10 cellular contexts compared by ENCODE assay signal in genomic region chr2:96160366-96160765, GRCh38. TPM values are rescaled to one million over a fixed set of nuclear protein-coding genes. Genes with fewer than 3 reads are reported as not detected.
DNase-seq lines count a peak whose midpoint lies in the region; ATAC-seq and TF ChIP-seq lines count a peak whose summit lies in the region.
"Not testable (repeated sequence)": the region's sequence is repeated elsewhere in the genome, so short reads cannot be mapped to it uniquely, and the experiment has no call there.
"Had no signal": no experiment of that assay in that cellular context is flagged by ENCODE, and none has a peak within 500 bp of the region (broad histone marks: within the 10 kb centered on the region; RNA-seq: fewer than 3 reads in every experiment).

No MANE protein-coding gene starts in this region.

- CTCF ChIA-PET in CD4-positive, alpha-beta T cell (lab: Charles Lee): interaction anchor here (1.4 to 2.4 kb wide), 2 partner anchors 14 to 43 kb away, joined by 4 to 11 read pairs; no protein-coding TSS in a partner anchor
- CTCF ChIA-PET in activated CD4-positive, alpha-beta T cell treated with anti-CD3 and anti-CD28 coated beads for 36 hours (lab: Charles Lee): interaction anchor here (3.3 to 4.1 kb wide), 2 partner anchors 13 to 18 kb away, joined by 14 to 33 read pairs; no protein-coding TSS in a partner anchor
- CTCF ChIA-PET in activated naive CD4-positive, alpha-beta T cell treated with anti-CD3 and anti-CD28 coated beads for 36 hours (lab: Charles Lee): interaction anchor here (1.2 to 5.4 kb wide), 5 partner anchors 13 to 43 kb away, joined by 3 to 76 read pairs (median 7); partner anchors contain the start of genes ASTL and DUSP2

- not testable (repeated sequence) for H3K27me3 Mint-ChIP-seq in CD4-positive, alpha-beta T cell; activated CD4-positive, alpha-beta T cell treated with anti-CD3 and anti-CD28 coated beads for 36 hours; activated T-cell treated with anti-CD3 and anti-CD28 coated beads, Interleukin-2, amount 50 U/mL, for 24 hours; activated naive CD4-positive, alpha-beta T cell treated with anti-CD3 and anti-CD28 coated beads for 36 hours (ENCODE audit: low read depth); central memory CD8-positive, alpha-beta T cell; natural killer cell treated with Interleukin-12 subunit alpha and Interleukin-12 subunit beta and Interleukin-15 and Interleukin-18, amount 100 ng/mL, for 72 hours

- H3K4me1 Mint-ChIP-seq in CD4-positive, alpha-beta T cell (ENCODE audit: low read depth): peaks cover 84% of the 10 kb centered on the region
- H3K4me1 Mint-ChIP-seq in activated CD4-positive, alpha-beta T cell treated with anti-CD3 and anti-CD28 coated beads for 36 hours: peaks cover 95% of the 10 kb centered on the region
- peaks cover 96% of the 10 kb centered on the region for H3K4me1 Mint-ChIP-seq in activated T-cell treated with anti-CD3 and anti-CD28 coated beads, Interleukin-2, amount 50 U/mL, for 24 hours (ENCODE audit: low read depth)
- H3K4me1 Mint-ChIP-seq in activated naive CD4-positive, alpha-beta T cell treated with anti-CD3 and anti-CD28 coated beads for 36 hours (ENCODE audit: low read depth): peaks cover 87% of the 10 kb centered on the region
- peaks cover 89% of the 10 kb centered on the region for H3K4me1 Mint-ChIP-seq in central memory CD8-positive, alpha-beta T cell
- peaks cover 73 to 82% of the 10 kb centered on the region in 2 donors for H3K4me1 Mint-ChIP-seq in natural killer cell treated with Interleukin-12 subunit alpha and Interleukin-12 subunit beta and Interleukin-15 and Interleukin-18, amount 100 ng/mL, for 72 hours (ENCODE audit: low read depth in 2 of 2)

- not testable (repeated sequence) for H3K9me3 Mint-ChIP-seq in CD4-positive, alpha-beta T cell; activated CD4-positive, alpha-beta T cell treated with anti-CD3 and anti-CD28 coated beads for 36 hours (ENCODE audit: low read depth); activated T-cell treated with anti-CD3 and anti-CD28 coated beads, Interleukin-2, amount 50 U/mL, for 24 hours; activated naive CD4-positive, alpha-beta T cell treated with anti-CD3 and anti-CD28 coated beads for 36 hours; central memory CD8-positive, alpha-beta T cell; natural killer cell treated with Interleukin-12 subunit alpha and Interleukin-12 subunit beta and Interleukin-15 and Interleukin-18, amount 100 ng/mL, for 72 hours

- not testable (repeated sequence) for H3K36me3 Mint-ChIP-seq in CD4-positive, alpha-beta T cell (ENCODE audit: low read depth); activated T-cell treated with anti-CD3 and anti-CD28 coated beads, Interleukin-2, amount 50 U/mL, for 24 hours (ENCODE audit: low read depth); activated naive CD4-positive, alpha-beta T cell treated with anti-CD3 and anti-CD28 coated beads for 36 hours (ENCODE audit: low read depth); natural killer cell treated with Interleukin-12 subunit alpha and Interleukin-12 subunit beta and Interleukin-15 and Interleukin-18, amount 100 ng/mL, for 72 hours
- H3K36me3 Mint-ChIP-seq in activated CD4-positive, alpha-beta T cell treated with anti-CD3 and anti-CD28 coated beads for 36 hours (ENCODE audit: low read depth): peaks cover 10% of the 10 kb centered on the region
- peaks cover 32% of the 10 kb centered on the region for H3K36me3 Mint-ChIP-seq in central memory CD8-positive, alpha-beta T cell (ENCODE audit: insufficient read depth)

- H3K27ac Mint-ChIP-seq in CD4-positive, alpha-beta T cell: peak overlapping the region; percentile 65
- H3K27ac Mint-ChIP-seq in activated CD4-positive, alpha-beta T cell treated with anti-CD3 and anti-CD28 coated beads for 36 hours: peak overlapping the region; percentile 77
- H3K27ac Mint-ChIP-seq in activated T-cell treated with anti-CD3 and anti-CD28 coated beads, Interleukin-2, amount 50 U/mL, for 24 hours: peak overlapping the region; percentile 95
- peak overlapping the region; percentile 25 for H3K27ac Mint-ChIP-seq in activated naive CD4-positive, alpha-beta T cell treated with anti-CD3 and anti-CD28 coated beads for 36 hours
- peak overlapping the region; percentile 99 for H3K27ac Mint-ChIP-seq in central memory CD8-positive, alpha-beta T cell (ENCODE audit: low read depth)
- peak overlapping the region in 1 of 2 donors; percentile 41 for H3K27ac Mint-ChIP-seq in natural killer cell treated with Interleukin-12 subunit alpha and Interleukin-12 subunit beta and Interleukin-15 and Interleukin-18, amount 100 ng/mL, for 72 hours

- H3K9me3 ChIP-seq in CD4-positive, alpha-beta T cell (ENCODE audit: control insufficient read depth, low read length): not testable (repeated sequence)

- intact Hi-C loops in CD4-positive, alpha-beta T cell (cut with DNase I, micrococcal nuclease); activated naive CD4-positive, alpha-beta T cell treated with anti-CD3 and anti-CD28 coated beads for 36 hours (cut with micrococcal nuclease): not testable (repeated sequence)
- intact Hi-C loops in activated CD4-positive, alpha-beta T cell treated with anti-CD3 and anti-CD28 coated beads for 36 hours (cut with DNase I, micrococcal nuclease): loop anchor here in 1 of 2 experiments (5.0 kb wide), 1 partner anchor 327 kb away; no protein-coding TSS in a partner anchor

- not testable (repeated sequence) for ATAC-seq in CD4-positive, alpha-beta T cell (ENCODE audit: poor library complexity); activated CD4-positive, alpha-beta T cell treated with anti-CD3 and anti-CD28 coated beads for 36 hours; central memory CD8-positive, alpha-beta T cell (replicated peaks; ENCODE audit: extremely low read depth, poor library complexity, severe bottlenecking); natural killer cell treated with Interleukin-12 subunit alpha and Interleukin-12 subunit beta and Interleukin-15 and Interleukin-18, amount 100 ng/mL, for 72 hours

- TF ChIP-seq CTCF in CD4-positive, alpha-beta T cell (IDR thresholded peaks at IDR 0.05): not testable (repeated sequence)

- POLR2A ChIA-PET in CD4-positive, alpha-beta T cell (lab: Charles Lee): interaction anchor here (1.5 to 4.2 kb wide), 2 partner anchors 14 kb away, joined by 6 to 66 read pairs; partner anchors contain the start of gene DUSP2
- POLR2A ChIA-PET in activated CD4-positive, alpha-beta T cell treated with anti-CD3 and anti-CD28 coated beads for 36 hours (lab: Charles Lee): interaction anchor here (0.6 to 4.1 kb wide), 2 partner anchors 9 to 15 kb away, joined by 3 to 119 read pairs; partner anchors contain the start of gene DUSP2

- H3K4me3 Mint-ChIP-seq in CD4-positive, alpha-beta T cell; activated CD4-positive, alpha-beta T cell treated with anti-CD3 and anti-CD28 coated beads for 36 hours; activated T-cell treated with anti-CD3 and anti-CD28 coated beads, Interleukin-2, amount 50 U/mL, for 24 hours; activated naive CD4-positive, alpha-beta T cell treated with anti-CD3 and anti-CD28 coated beads for 36 hours; central memory CD8-positive, alpha-beta T cell: not testable (repeated sequence)
- H3K4me3 Mint-ChIP-seq in natural killer cell treated with Interleukin-12 subunit alpha and Interleukin-12 subunit beta and Interleukin-15 and Interleukin-18, amount 100 ng/mL, for 72 hours: peak overlapping the region; percentile 34

- not testable (repeated sequence) for DNase-seq in CD4-positive, alpha-beta T cell; activated T-cell treated with anti-CD3 and anti-CD28 coated beads, Interleukin-2, amount 50 U/mL, for 24 hours; activated naive CD4-positive, alpha-beta T cell treated with anti-CD3 and anti-CD28 coated beads for 36 hours; central memory CD8-positive, alpha-beta T cell (ENCODE audit: low spot score in 2 of 2); natural killer cell treated with Interleukin-12 subunit alpha and Interleukin-12 subunit beta and Interleukin-15 and Interleukin-18, amount 100 ng/mL, for 72 hours (ENCODE audit: low spot score)
- peak; percentile 5 for DNase-seq in activated CD4-positive, alpha-beta T cell treated with anti-CD3 and anti-CD28 coated beads for 36 hours
- DNase-seq in mesenteric fat pad (ENCODE audit: low spot score): peak; percentile 28

- H3K27ac ChIP-seq in CD4-positive, alpha-beta T cell (ENCODE audit: low read depth, low read length): not testable (repeated sequence)

- H3K27me3 ChIP-seq in CD4-positive, alpha-beta T cell (ENCODE audit: control insufficient read depth, insufficient read depth, low read length): not testable (repeated sequence)

RNA-seq across cellular contexts. Expression of gene DUSP2, which starts 15.1 kb away (rescaled TPM):
- total RNA-seq in CD4-positive, alpha-beta T cell: 100 to 1,000 TPM; 728 to 730 TPM
- 100 to 1,000 TPM; 248 to 407 TPM for total RNA-seq in activated CD4-positive, alpha-beta T cell treated with anti-CD3 and anti-CD28 coated beads for 36 hours
- total RNA-seq in activated naive CD4-positive, alpha-beta T cell treated with anti-CD3 and anti-CD28 coated beads for 36 hours: 100 to 1,000 TPM; 429 to 463 TPM
- total RNA-seq in mesenteric fat pad: 6.1 TPM
- 10 to 100 TPM; 30.9 to 52.0 TPM for total RNA-seq in natural killer cell treated with Interleukin-12 subunit alpha and Interleukin-12 subunit beta and Interleukin-15 and Interleukin-18, amount 100 ng/mL, for 72 hours

RNA-seq across cellular contexts. Expression of gene ASTL, which starts 22.1 kb away (rescaled TPM):
- total RNA-seq in CD4-positive, alpha-beta T cell: 1 to 10 TPM; 5.0 to 6.5 TPM
- 1 to 10 TPM; 2.5 to 2.8 TPM for total RNA-seq in activated CD4-positive, alpha-beta T cell treated with anti-CD3 and anti-CD28 coated beads for 36 hours
- total RNA-seq in activated naive CD4-positive, alpha-beta T cell treated with anti-CD3 and anti-CD28 coated beads for 36 hours: 1 to 10 TPM; 2.5 to 2.6 TPM
- total RNA-seq in mesenteric fat pad: not detected
- under 1 TPM in 1 of 2 donors, not detected in 1; 0.92 TPM for total RNA-seq in natural killer cell treated with Interleukin-12 subunit alpha and Interleukin-12 subunit beta and Interleukin-15 and Interleukin-18, amount 100 ng/mL, for 72 hours
- total RNA-seq: A673, Calu3, GM23338 had no signal

RNA-seq across cellular contexts. Expression of gene ADRA2B, which starts 44.0 kb away (rescaled TPM):
- under 1 TPM; 0.52 to 0.84 TPM for total RNA-seq in CD4-positive, alpha-beta T cell
- total RNA-seq in activated CD4-positive, alpha-beta T cell treated with anti-CD3 and anti-CD28 coated beads for 36 hours: under 1 TPM; 0.30 to 0.54 TPM
- under 1 TPM; 0.52 TPM for total RNA-seq in activated naive CD4-positive, alpha-beta T cell treated with anti-CD3 and anti-CD28 coated beads for 36 hours
- total RNA-seq in mesenteric fat pad: 1.2 TPM
- total RNA-seq in natural killer cell treated with Interleukin-12 subunit alpha and Interleukin-12 subunit beta and Interleukin-15 and Interleukin-18, amount 100 ng/mL, for 72 hours: not detected
- total RNA-seq: A673, Calu3 had no signal

RNA-seq across cellular contexts. Expression of gene STARD7, which starts 48.3 kb away (rescaled TPM):
- 10 to 100 TPM; 57.4 to 58.6 TPM for total RNA-seq in CD4-positive, alpha-beta T cell
- 100 to 1,000 TPM; 151 to 173 TPM for total RNA-seq in activated CD4-positive, alpha-beta T cell treated with anti-CD3 and anti-CD28 coated beads for 36 hours
- total RNA-seq in activated naive CD4-positive, alpha-beta T cell treated with anti-CD3 and anti-CD28 coated beads for 36 hours: 10 to 100 TPM; 84.7 to 87.6 TPM
- 107 TPM for total RNA-seq in mesenteric fat pad
- total RNA-seq in natural killer cell treated with Interleukin-12 subunit alpha and Interleukin-12 subunit beta and Interleukin-15 and Interleukin-18, amount 100 ng/mL, for 72 hours: 100 to 1,000 TPM; 153 to 206 TPM

Comparison
In these comparisons a context has a peak if more than half of its experiments do, and no peak if none do; other contexts are left out.
1. RNA of gene DUSP2, which starts 15.1 kb away (total RNA-seq): 728 to 730 TPM in CD4-positive, alpha-beta T cell, 429 to 463 TPM in activated naive CD4-positive, alpha-beta T cell treated with anti-CD3 and anti-CD28 coated beads for 36 hours and 248 to 407 TPM in activated CD4-positive, alpha-beta T cell treated with anti-CD3 and anti-CD28 coated beads for 36 hours; 30.9 to 52.0 TPM in natural killer cell treated with Interleukin-12 subunit alpha and Interleukin-12 subunit beta and Interleukin-15 and Interleukin-18, amount 100 ng/mL, for 72 hours and 6.1 TPM in mesenteric fat pad (single experiment); every median in the first group is over 4 times any median in the second.